In genomic region chr7:31102151-31102972, GRCh38 we compare ENCODE assay signal across 20 cellular contexts. TPM values are rescaled to one million over a fixed set of nuclear protein-coding genes. Genes with fewer than 3 reads are reported as not detected.
DNase-seq lines count a peak whose midpoint lies in the region; ATAC-seq and TF ChIP-seq lines count a peak whose summit lies in the region.
"Had no signal": no experiment of that assay in that cellular context is flagged by ENCODE, and none has a peak within 500 bp of the region (broad histone marks: within the 10 kb centered on the region; RNA-seq: fewer than 3 reads in every experiment).

No MANE protein-coding gene starts in this region.

- H3K9me3 ChIP-seq in left ventricle myocardium inferior (replicated peaks) = no peaks in the 10 kb centered on the region
- no peaks in the 10 kb centered on the region for H3K9me3 ChIP-seq in PC-3 (ENCODE audit: low read length)
- H3K9me3 ChIP-seq: A549; BLaER1 treated with 17β-estradiol and CSF1 and Interleukin-3, amounts not matched to agents 10 nM and 100 nM had no signal

- no peaks in the 10 kb centered on the region for H4K20me1 ChIP-seq in PC-3 (ENCODE audit: low read length)
- H4K20me1 ChIP-seq: BLaER1 treated with 17β-estradiol and CSF1 and Interleukin-3, amounts not matched to agents 10 nM and 100 nM had no signal

- H3K9ac ChIP-seq in PC-3 (ENCODE audit: low read length) = no peak overlapping the region
- H3K9ac ChIP-seq: BLaER1 treated with 17β-estradiol and CSF1 and Interleukin-3, amounts not matched to agents 10 nM and 100 nM had no signal

- no peak overlapping the region for H3K4me2 ChIP-seq in PC-3 (ENCODE audit: low read length)
- H3K4me2 ChIP-seq: A549; BLaER1 treated with 17β-estradiol and CSF1 and Interleukin-3, amounts not matched to agents 10 nM and 100 nM had no signal

- ATAC-seq in left lobe of liver (no peak), PC-3 (no peak), GM21529 (IDR thresholded peaks at IDR 0.05; ENCODE audit: unreplicated experiment) (no peak)
- ATAC-seq in stimulated activated effector memory CD8-positive, alpha-beta T cell treated with anti-CD3 and anti-CD28 coated beads, Interleukin-12 subunit alpha, Interleukin-12 subunit beta, amount 100 ng/mL, for 72 hours = peak; percentile 4
- ATAC-seq: A549, HCT116 had no signal

- H3K4me3 ChIP-seq in left ventricle myocardium inferior (no peak overlapping the region), PC-3 (ENCODE audit: low read length) (no peak overlapping the region)
- H3K4me3 ChIP-seq: A549; BLaER1 treated with 17β-estradiol and CSF1 and Interleukin-3, amounts not matched to agents 10 nM and 100 nM had no signal

- intact Hi-C loops in cardiac septum (cut with DNase I) (no loop called here), left ventricle myocardium inferior (cut with micrococcal nuclease) (no loop called here), PC-3 (cut with micrococcal nuclease) (no loop called here)

- DNase-seq in cardiac septum (ENCODE audit: low spot score) (peak; percentile 60), left ventricle myocardium inferior (no peak), left lobe of liver (ENCODE audit: low spot score) (peak; percentile 29), PC-3 (no peak), NCI-H524 (lab: John Stamatoyannopoulos, UW) (no peak)
- no peak for DNase-seq in stimulated activated effector memory CD8-positive, alpha-beta T cell treated with anti-CD3 and anti-CD28 coated beads, Interleukin-12 subunit alpha, Interleukin-12 subunit beta, amount 100 ng/mL, for 72 hours (ENCODE audit: low spot score in 2 of 2)
- DNase-seq in activated T-cell treated with anti-CD3 and anti-CD28 coated beads, Interleukin-2, amount 50 U/mL, for 24 hours = no peak
- DNase-seq: CD8-positive, alpha-beta memory T cell; DMS79; KBM-7; MV-4-11; NCI-H1417; NCI-H1930; NCI-H82; Right ventricle myocardium superior had no signal

- H3K27ac Mint-ChIP-seq in stimulated activated effector memory CD8-positive, alpha-beta T cell treated with anti-CD3 and anti-CD28 coated beads, Interleukin-12 subunit alpha, Interleukin-12 subunit beta, amount 100 ng/mL, for 72 hours = no peak overlapping the region
- no peak overlapping the region for H3K27ac Mint-ChIP-seq in activated T-cell treated with anti-CD3 and anti-CD28 coated beads, Interleukin-2, amount 50 U/mL, for 24 hours

- H3K9me2 ChIP-seq in PC-3 (replicated peaks; ENCODE audit: low read length) = no peaks in the 10 kb centered on the region

- BruUV-seq in PC-3 (replicated peaks; lab: Mats Ljungman, UMichigan) = no TSS peak

- no peak for TF ChIP-seq CTCF in left ventricle myocardium inferior (IDR thresholded peaks at IDR 0.05; ENCODE audit: borderline replicate concordance)
- no peak for TF ChIP-seq CTCF in PC-3 (conservative IDR thresholded peaks at IDR 0.05; ENCODE audit: low read depth, low read length)

- H3K4me1 Mint-ChIP-seq in stimulated activated effector memory CD8-positive, alpha-beta T cell treated with anti-CD3 and anti-CD28 coated beads, Interleukin-12 subunit alpha, Interleukin-12 subunit beta, amount 100 ng/mL, for 72 hours = no peaks in the 10 kb centered on the region
- no peaks in the 10 kb centered on the region for H3K4me1 Mint-ChIP-seq in activated T-cell treated with anti-CD3 and anti-CD28 coated beads, Interleukin-2, amount 50 U/mL, for 24 hours (ENCODE audit: low read depth)
- H3K4me1 Mint-ChIP-seq: CD8-positive, alpha-beta memory T cell had no signal

- CTCF ChIA-PET in PC-3 (lab: Charles Lee) = no interaction called here

- H3K4me3 Mint-ChIP-seq in stimulated activated effector memory CD8-positive, alpha-beta T cell treated with anti-CD3 and anti-CD28 coated beads, Interleukin-12 subunit alpha, Interleukin-12 subunit beta, amount 100 ng/mL, for 72 hours = no peak overlapping the region
- H3K4me3 Mint-ChIP-seq in activated T-cell treated with anti-CD3 and anti-CD28 coated beads, Interleukin-2, amount 50 U/mL, for 24 hours = no peak overlapping the region
- H3K4me3 Mint-ChIP-seq: CD8-positive, alpha-beta memory T cell had no signal

- no peak overlapping the region for H2AFZ ChIP-seq in PC-3 (ENCODE audit: low read length)

- H3K36me3 ChIP-seq in left ventricle myocardium inferior (no peaks in the 10 kb centered on the region), PC-3 (ENCODE audit: low read depth, low read length) (no peaks in the 10 kb centered on the region)
- H3K36me3 ChIP-seq: BLaER1 treated with 17β-estradiol and CSF1 and Interleukin-3, amounts not matched to agents 10 nM and 100 nM had no signal

- H3K79me2 ChIP-seq in PC-3 (ENCODE audit: low read length) = no peaks in the 10 kb centered on the region

- H3K4me1 ChIP-seq in left ventricle myocardium inferior (no peaks in the 10 kb centered on the region), PC-3 (ENCODE audit: insufficient read depth, low read length) (peaks cover 5% of the 10 kb centered on the region; the same call in 1 of the 2 replicates)
- H3K4me1 ChIP-seq: A549; BLaER1 treated with 17β-estradiol and CSF1 and Interleukin-3, amounts not matched to agents 10 nM and 100 nM had no signal

- no peaks in the 10 kb centered on the region for H3K36me3 Mint-ChIP-seq in stimulated activated effector memory CD8-positive, alpha-beta T cell treated with anti-CD3 and anti-CD28 coated beads, Interleukin-12 subunit alpha, Interleukin-12 subunit beta, amount 100 ng/mL, for 72 hours
- no peaks in the 10 kb centered on the region for H3K36me3 Mint-ChIP-seq in activated T-cell treated with anti-CD3 and anti-CD28 coated beads, Interleukin-2, amount 50 U/mL, for 24 hours (ENCODE audit: low read depth)
- H3K36me3 Mint-ChIP-seq: CD8-positive, alpha-beta memory T cell had no signal

- no peak overlapping the region for H3K27ac ChIP-seq in left ventricle myocardium inferior (replicated peaks)
- H3K27ac ChIP-seq in PC-3 (ENCODE audit: low read length) = no peak overlapping the region
- H3K27ac ChIP-seq: A549; BLaER1 treated with 17β-estradiol and CSF1 and Interleukin-3, amounts not matched to agents 10 nM and 100 nM had no signal

- H3K27me3 ChIP-seq in left ventricle myocardium inferior (ENCODE audit: low read depth) = peaks cover 49% of the 10 kb centered on the region
- peaks cover 25% of the 10 kb centered on the region for H3K27me3 ChIP-seq in PC-3 (ENCODE audit: low read length)
- H3K27me3 ChIP-seq: BLaER1 treated with 17β-estradiol and CSF1 and Interleukin-3, amounts not matched to agents 10 nM and 100 nM had no signal

- no peaks in the 10 kb centered on the region for H3K9me3 Mint-ChIP-seq in stimulated activated effector memory CD8-positive, alpha-beta T cell treated with anti-CD3 and anti-CD28 coated beads, Interleukin-12 subunit alpha, Interleukin-12 subunit beta, amount 100 ng/mL, for 72 hours
- no peaks in the 10 kb centered on the region for H3K9me3 Mint-ChIP-seq in activated T-cell treated with anti-CD3 and anti-CD28 coated beads, Interleukin-2, amount 50 U/mL, for 24 hours

- no peaks in the 10 kb centered on the region for H3F3A ChIP-seq in PC-3 (ENCODE audit: low read length, unreplicated experiment)

- H3K27me3 Mint-ChIP-seq in activated T-cell treated with anti-CD3 and anti-CD28 coated beads, Interleukin-2, amount 50 U/mL, for 24 hours = no peaks in the 10 kb centered on the region

- POLR2A ChIA-PET in PC-3 (lab: Charles Lee; ENCODE audit: unreplicated experiment) = no interaction called here

RNA-seq across cellular contexts. Expression of gene ADCYAP1R1, which starts 50.3 kb away (rescaled TPM):
- total RNA-seq in cardiac septum (1.4 TPM), left ventricle myocardium inferior (2.5 TPM), left lobe of liver (0.65 TPM), PC-3 (2014; rRNA removed) (not detected in 2 replicates)
- total RNA-seq: CD8-positive, alpha-beta memory T cell; NCI-H460 had no signal

Comparison
In these comparisons a context has a peak if more than half of its experiments do, and no peak if none do; other contexts are left out.
1. DNase-seq: peak in cardiac septum (single experiment) and left lobe of liver (single experiment); none in left ventricle myocardium inferior (single experiment), stimulated activated effector memory CD8-positive, alpha-beta T cell treated with anti-CD3 and anti-CD28 coated beads, Interleukin-12 subunit alpha, Interleukin-12 subunit beta, amount 100 ng/mL, for 72 hours (0 of 2), PC-3 (single experiment), NCI-H524 (0 of 2) and activated T-cell treated with anti-CD3 and anti-CD28 coated beads, Interleukin-2, amount 50 U/mL, for 24 hours (single experiment).